13 cellular contexts compared by ENCODE assay signal in genomic region chr6:135274561-135275293, GRCh38.
DNase-seq lines count a peak whose midpoint lies in the region; ATAC-seq, FAIRE-seq and TF ChIP-seq lines count a peak whose summit lies in the region.
"Had no signal": no experiment of that assay in that cellular context is flagged by ENCODE, and none has a peak within 500 bp of the region (broad histone marks: within the 10 kb centered on the region; RNA-seq: fewer than 3 reads in every experiment).

No MANE protein-coding gene starts in this region.

- H3K4me3 ChIP-seq in GM12878, result no peak overlapping the region
- H3K4me3 ChIP-seq: sigmoid colon, SK-N-MC had no signal

- H3K27ac ChIP-seq in GM12878 (ENCODE audit: control insufficient read depth, insufficient read depth), result no peak overlapping the region
- H3K27ac ChIP-seq: sigmoid colon, SK-N-MC had no signal

- H3K9me3 ChIP-seq in GM12878 (replicated peaks; ENCODE audit: control insufficient read depth, insufficient read depth, low read length), result no peaks in the 10 kb centered on the region
- H3K9me3 ChIP-seq: sigmoid colon had no signal

- H2AFZ ChIP-seq in GM12878 (ENCODE audit: control insufficient read depth, low read depth, low read length), result no peak overlapping the region

- H3K79me2 ChIP-seq in GM12878 (ENCODE audit: control insufficient read depth, insufficient read depth, low read length), result no peaks in the 10 kb centered on the region

- CTCF ChIA-PET in GM12878 (lab: Yijun Ruan, JAX), result no interaction called here

- TF ChIP-seq POLR2A in GM12878 (IDR thresholded peaks at IDR 0.05; ENCODE audit: low read depth, low read length), result no peak

- H4K20me1 ChIP-seq in GM12878 (ENCODE audit: control insufficient read depth, insufficient read depth), result no peaks in the 10 kb centered on the region

- no TSS peak for BruUV-seq in GM12878 (replicated peaks; lab: Mats Ljungman, UMichigan)

- H3K4me1 ChIP-seq in GM12878 (ENCODE audit: control insufficient read depth, insufficient read depth, low read length), result peaks cover 3% of the 10 kb centered on the region; the same call in 1 of the 2 replicates
- H3K4me1 ChIP-seq: sigmoid colon had no signal

- intact Hi-C loops in GM12878 (cut with micrococcal nuclease; ENCODE audit: unreplicated experiment), result no loop called here

- DNase-seq in EL (peak; percentile 10), GM12878 (ENCODE audit: low read depth, low spot score) (no peak), GM03348 (ENCODE audit: low spot score) (no peak), HuH-7.5 (ENCODE audit: low spot score) (no peak), HPDE6-E6E7 (ENCODE audit: extremely low spot score) (no peak), OCI-M1 (lab: John Stamatoyannopoulos, UW) (no peak)
- DNase-seq: activated CD4-positive, CD25-positive, alpha-beta regulatory T cell treated with anti-CD3 and anti-CD28 coated beads, Interleukin-2, amount 50 U/mL, for 72 hours; caudate nucleus; sigmoid colon had no signal

- TF ChIP-seq RAD21 in GM12878 (IDR thresholded peaks at IDR 0.05; ENCODE audit: insufficient read depth, low read depth, low read length), result no peak

- TF ChIP-seq CTCF in GM12878 (IDR thresholded peaks at IDR 0.05 in 2 of 3, conservative IDR thresholded peaks at IDR 0.05 in 1 of 3; ENCODE audit: control insufficient read depth in 2 of 3, extremely low read depth in 1 of 3, insufficient read depth in 1 of 3, low read depth in 3 of 3, low read length in 3 of 3), result no peak

- no peak for FAIRE-seq in GM12878 (lab: Jason Lieb, UNC)

- H3K9ac ChIP-seq in GM12878 (ENCODE audit: control insufficient read depth, insufficient read depth, low read length), result no peak overlapping the region

- ATAC-seq in GM21515 (IDR thresholded peaks at IDR 0.05; ENCODE audit: unreplicated experiment), result peak; percentile 58
- peak; percentile 76 for ATAC-seq in HG03354 (IDR thresholded peaks at IDR 0.05; ENCODE audit: poor library complexity, severe bottlenecking, unreplicated experiment)
- peak; percentile 88 for ATAC-seq in GM12878
- ATAC-seq: esophagus mucosa had no signal

- SMC1A ChIA-PET in GM12878 (lab: Charles Lee; ENCODE audit: uncharacterized antibody, unreplicated experiment), result interaction anchor here (0.9 to 1.7 kb wide), 3 partner anchors 48 to 148 kb away, joined by 3 to 6 read pairs (median 3); no protein-coding TSS in a partner anchor

- no peak overlapping the region; the same call in 1 of the 2 replicates for H3K4me2 ChIP-seq in GM12878 (ENCODE audit: control insufficient read depth, insufficient read depth)

- RAD21 ChIA-PET in GM12878 (lab: Charles Lee; ENCODE audit: unreplicated experiment), result interaction anchor here (0.7 to 1.4 kb wide), 2 partner anchors 148 to 299 kb away, joined by 3 read pairs; no protein-coding TSS in a partner anchor

- in situ Hi-C loops in GM12878 (cut with MboI), result no loop called here

- POLR2A ChIA-PET in GM12878 (lab: Charles Lee), result no interaction called here

- no peaks in the 10 kb centered on the region for H3K36me3 ChIP-seq in GM12878 (ENCODE audit: control insufficient read depth in 2 of 2, insufficient read depth in 2 of 2, low read length in 1 of 2)
- H3K36me3 ChIP-seq: sigmoid colon had no signal

- WGBS in GM12878 (ENCODE audit: insufficient coverage, insufficient replicate concordance, low lambda C conversion rate, missing lambda C conversion rate), result 9% methylated on average over 5 of the region's 5 CpGs

- no peak for TF ChIP-seq EP300 in GM12878 (IDR thresholded peaks at IDR 0.05; ENCODE audit: borderline replicate concordance in 1 of 2, control insufficient read depth in 1 of 2, low read depth in 2 of 2, low read length in 2 of 2)

- H3K27me3 ChIP-seq in GM12878 (replicated peaks in 1 of 2; ENCODE audit: control insufficient read depth in 2 of 2, insufficient read depth in 2 of 2, low read length in 1 of 2), result no peaks in the 10 kb centered on the region
- H3K27me3 ChIP-seq: sigmoid colon had no signal

TF ChIP-seq in GM12878, 131 proteins besides CTCF, POLR2A, EP300 and RAD21:
- TF ChIP-seq TCF7 (IDR thresholded peaks at IDR 0.05; ENCODE audit: borderline replicate concordance) (no peak), WRNIP1 (IDR thresholded peaks at IDR 0.05; ENCODE audit: borderline replicate concordance, low read depth, low read length) (no peak), CHD1 (IDR thresholded peaks at IDR 0.05; ENCODE audit: low read depth, low read length) (no peak), MYB (IDR thresholded peaks at IDR 0.05; ENCODE audit: borderline replicate concordance, low read depth, low read length) (no peak), BMI1 (IDR thresholded peaks at IDR 0.05; ENCODE audit: borderline replicate concordance) (no peak), CEBPZ (IDR thresholded peaks at IDR 0.05; ENCODE audit: low read depth, low read length) (no peak), STAT3 (IDR thresholded peaks at IDR 0.05; ENCODE audit: low read depth, low read length) (no peak), ZNF217 (IDR thresholded peaks at IDR 0.05) (no peak), CEBPB (IDR thresholded peaks at IDR 0.05; ENCODE audit: borderline replicate concordance in 1 of 2, low read depth in 2 of 2, low read length in 2 of 2) (no peak), IKZF1 (conservative IDR thresholded peaks at IDR 0.05) (no peak), TCF3 (IDR thresholded peaks at IDR 0.05; ENCODE audit: borderline replicate concordance, insufficient read depth, low read depth, low read length) (no peak), IKZF2 (IDR thresholded peaks at IDR 0.05) (no peak), NRF1 (conservative IDR thresholded peaks at IDR 0.05; ENCODE audit: low read depth, low read length) (no peak), FOXM1 (IDR thresholded peaks at IDR 0.05; ENCODE audit: low read depth, low read length) (no peak)
TF ChIP-seq in GM12878: peak in this region for 0.
